ENCODE assay signal across 20 cellular contexts in the genomic region with DNA sequence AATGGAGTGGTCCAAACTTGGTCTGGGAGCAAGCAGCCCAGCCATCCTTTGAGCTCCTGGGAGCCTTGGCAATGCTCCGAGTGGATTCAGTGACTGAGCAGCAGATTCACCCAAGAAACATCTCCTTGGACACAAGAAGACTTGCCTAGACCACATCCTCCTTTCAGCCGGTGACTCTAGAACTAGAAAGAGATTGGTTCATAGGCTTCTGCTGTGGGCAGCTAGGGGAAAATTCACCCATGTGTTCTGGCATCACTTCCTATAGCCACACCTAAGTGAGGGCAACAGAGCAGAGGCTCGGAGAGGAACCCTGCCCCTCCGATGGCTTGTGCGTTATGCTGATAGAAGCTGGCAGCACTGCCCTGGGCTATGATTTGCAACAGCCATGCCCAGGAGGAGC. TPM values are rescaled to one million over a fixed set of nuclear protein-coding genes. Genes with fewer than 3 reads are reported as not detected.
DNase-seq lines count a peak whose midpoint lies in the region; ATAC-seq, FAIRE-seq and TF ChIP-seq lines count a peak whose summit lies in the region.
"Had no signal": no experiment of that assay in that cellular context is flagged by ENCODE, and none has a peak within 500 bp of the region (broad histone marks: within the 10 kb centered on the region; RNA-seq: fewer than 3 reads in every experiment).

No MANE protein-coding gene starts in this region.

- H3K9ac ChIP-seq in K562 (ENCODE audit: insufficient read depth in 1 of 2, low read depth in 2 of 2, low read length in 2 of 2): no peak overlapping the region
- H3K9ac ChIP-seq: BLaER1 treated with 17β-estradiol and CSF1 and Interleukin-3, amounts not matched to agents 10 nM and 100 nM had no signal

- ATAC-seq in K562: no peak; the same call in 2 of the 3 replicates
- ATAC-seq in activated CD4-positive, alpha-beta T cell treated with anti-CD3 and anti-CD28 coated beads for 36 hours: no peak
- no peak for ATAC-seq in HG03457 (IDR thresholded peaks at IDR 0.05; ENCODE audit: unreplicated experiment)
- ATAC-seq: GM23338 had no signal

- H3K27me3 ChIP-seq in K562 (ENCODE audit: control insufficient read depth in 2 of 2, insufficient read depth in 2 of 2, low read length in 2 of 2): no peaks in the 10 kb centered on the region
- H3K27me3 ChIP-seq in tibial nerve: no peaks in the 10 kb centered on the region

- no peak for FAIRE-seq in K562 (lab: Jason Lieb, UNC)

- no peak overlapping the region for H2AFZ ChIP-seq in K562 (ENCODE audit: low read depth, low read length)
- H2AFZ ChIP-seq: GM23338 had no signal

- in situ Hi-C loops in GM13977 (cut with MboI; ENCODE audit: low pct_unique_long_range_greater_than_20kb, low sequenced_read_pairs, unreplicated experiment): no loop called here
- in situ Hi-C loops in K562 (cut with MboI): no loop called here

- no peaks in the 10 kb centered on the region for H3K79me2 ChIP-seq in K562 (ENCODE audit: control insufficient read depth, insufficient read depth, low read length)

- no peaks in the 10 kb centered on the region for H3K27me3 Mint-ChIP-seq in T-helper 1 cell treated with Interleukin-12 subunit alpha and Interleukin-12 subunit beta and Interleukin-4 antibody, amounts not matched to agents 30 μg/mL and 1 μg/mL, for 36 hours (ENCODE audit: low read depth)
- H3K27me3 Mint-ChIP-seq in activated CD4-positive, alpha-beta T cell treated with anti-CD3 and anti-CD28 coated beads for 36 hours: no peaks in the 10 kb centered on the region
- H3K27me3 Mint-ChIP-seq: CD4-positive, CD25-positive, alpha-beta regulatory T cell had no signal

- TF ChIP-seq POLR2A in K562 (conservative IDR thresholded peaks at IDR 0.05) (0 out of 2 replicates have a peak, but pooled peaks have one; percentile 34), tibial nerve (IDR thresholded peaks at IDR 0.05) (no peak)

- TF ChIP-seq EP300 in K562 (IDR thresholded peaks at IDR 0.05; ENCODE audit: low read length) (no peak), tibial nerve (IDR thresholded peaks at IDR 0.05) (no peak)

- no peak for DNase-seq in T-helper 1 cell
- DNase-seq in EH (ENCODE audit: low read depth): peak; percentile 9
- DNase-seq in GM13977 (ENCODE audit: low spot score): peak; percentile 5
- DNase-seq in K562 (ENCODE audit: extremely low read depth in 1 of 4, low spot score in 3 of 4): no peak
- no peak for DNase-seq in activated CD4-positive, alpha-beta T cell treated with anti-CD3 and anti-CD28 coated beads for 36 hours
- no peak for DNase-seq in tibial nerve (ENCODE audit: low spot score in 2 of 2)
- DNase-seq: Calu3; CD4-positive, CD25-positive, alpha-beta regulatory T cell; DMS 273 treated with DMSO at 0.1 percent for 48 hours; GDM1; H7; IMR-90 had no signal

- no peak overlapping the region for H3K27ac ChIP-seq in K562 (ENCODE audit: extremely low read depth, low read depth, low read length)
- no peak overlapping the region for H3K27ac ChIP-seq in tibial nerve
- H3K27ac ChIP-seq: 22Rv1; BLaER1 treated with 17β-estradiol and CSF1 and Interleukin-3, amounts not matched to agents 10 nM and 100 nM had no signal

- H4K20me1 ChIP-seq in K562 (replicated peaks; ENCODE audit: control insufficient read depth, insufficient read depth, low read length): no peaks in the 10 kb centered on the region

- no peaks in the 10 kb centered on the region for H3K9me1 ChIP-seq in K562 (ENCODE audit: control insufficient read depth, insufficient read depth, low read length)

- H3K9me3 ChIP-seq in K562 (replicated peaks; ENCODE audit: control insufficient read depth, insufficient read depth, low read depth, low read length): no peaks in the 10 kb centered on the region
- no peaks in the 10 kb centered on the region for H3K9me3 ChIP-seq in tibial nerve

- H3K4me3 ChIP-seq in K562: no peak overlapping the region
- no peak overlapping the region for H3K4me3 ChIP-seq in tibial nerve
- H3K4me3 ChIP-seq: BLaER1 treated with 17β-estradiol and CSF1 and Interleukin-3, amounts not matched to agents 10 nM and 100 nM; GM23338 had no signal

- TF ChIP-seq RAD21 in K562 (CRISPR knock-in tag; conservative IDR thresholded peaks at IDR 0.05 in 1 of 2, IDR thresholded peaks at IDR 0.05 in 1 of 2): no peak

- POLR2A ChIA-PET in K562 (lab: Yijun Ruan, JAX): interaction anchor here (0.7 to 1.0 kb wide), 2 partner anchors 9 to 39 kb away, joined by 4 to 5 read pairs; no protein-coding TSS in a partner anchor
- POLR2A ChIA-PET in activated CD4-positive, alpha-beta T cell treated with anti-CD3 and anti-CD28 coated beads for 36 hours (lab: Charles Lee): no interaction called here

- intact Hi-C loops in K562 (cut with micrococcal nuclease): no loop called here
- intact Hi-C loops in activated CD4-positive, alpha-beta T cell treated with anti-CD3 and anti-CD28 coated beads for 36 hours (cut with DNase I, micrococcal nuclease): no loop called here

- CTCF ChIA-PET in K562 (lab: Yijun Ruan, JAX; ENCODE audit: low intra/inter-chr PET ratio): no interaction called here
- CTCF ChIA-PET in activated CD4-positive, alpha-beta T cell treated with anti-CD3 and anti-CD28 coated beads for 36 hours (lab: Charles Lee): interaction anchor here (0.6 kb wide), 2 partner anchors 46 to 1247 kb away, joined by 3 read pairs; no protein-coding TSS in a partner anchor

- no TSS peak for BruUV-seq in K562 (replicated peaks; lab: Mats Ljungman, UMichigan)

- peak overlapping the region; percentile 26 for H3K27ac Mint-ChIP-seq in T-helper 1 cell treated with Interleukin-12 subunit alpha and Interleukin-12 subunit beta and Interleukin-4 antibody, amounts not matched to agents 30 μg/mL and 1 μg/mL, for 36 hours
- no peak overlapping the region for H3K27ac Mint-ChIP-seq in activated CD4-positive, alpha-beta T cell treated with anti-CD3 and anti-CD28 coated beads for 36 hours
- H3K27ac Mint-ChIP-seq: GM23338 had no signal

- H3K4me2 ChIP-seq in K562 (ENCODE audit: insufficient read depth, low read length): no peak overlapping the region
- H3K4me2 ChIP-seq: BLaER1 treated with 17β-estradiol and CSF1 and Interleukin-3, amounts not matched to agents 10 nM and 100 nM; GM23338 had no signal

- no peak overlapping the region for H3K4me3 Mint-ChIP-seq in T-helper 1 cell treated with Interleukin-12 subunit alpha and Interleukin-12 subunit beta and Interleukin-4 antibody, amounts not matched to agents 30 μg/mL and 1 μg/mL, for 36 hours
- H3K4me3 Mint-ChIP-seq in activated CD4-positive, alpha-beta T cell treated with anti-CD3 and anti-CD28 coated beads for 36 hours: no peak overlapping the region
- H3K4me3 Mint-ChIP-seq: CD4-positive, CD25-positive, alpha-beta regulatory T cell; GM23338 had no signal

- no peak for TF ChIP-seq CTCF in GM13977 (IDR thresholded peaks at IDR 0.05; ENCODE audit: extremely low read depth, insufficient read depth, missing control alignments)
- no peak for TF ChIP-seq CTCF in K562 (IDR thresholded peaks at IDR 0.05 in 2 of 3, conservative IDR thresholded peaks at IDR 0.05 in 1 of 3; ENCODE audit: insufficient read depth in 2 of 3, low read depth in 1 of 3, low read length in 3 of 3)
- TF ChIP-seq CTCF in tibial nerve (IDR thresholded peaks at IDR 0.05): no peak

- peaks cover 7% of the 10 kb centered on the region for H3K4me1 Mint-ChIP-seq in T-helper 1 cell treated with Interleukin-12 subunit alpha and Interleukin-12 subunit beta and Interleukin-4 antibody, amounts not matched to agents 30 μg/mL and 1 μg/mL, for 36 hours (ENCODE audit: low read depth)
- H3K4me1 Mint-ChIP-seq in activated CD4-positive, alpha-beta T cell treated with anti-CD3 and anti-CD28 coated beads for 36 hours: peaks cover 3% of the 10 kb centered on the region

- H3K36me3 Mint-ChIP-seq in T-helper 1 cell treated with Interleukin-12 subunit alpha and Interleukin-12 subunit beta and Interleukin-4 antibody, amounts not matched to agents 30 μg/mL and 1 μg/mL, for 36 hours (ENCODE audit: low read depth): peaks cover 23% of the 10 kb centered on the region
- peaks cover 26% of the 10 kb centered on the region for H3K36me3 Mint-ChIP-seq in activated CD4-positive, alpha-beta T cell treated with anti-CD3 and anti-CD28 coated beads for 36 hours (ENCODE audit: low read depth)

- WGBS in K562 (ENCODE audit: insufficient coverage, low coverage, missing lambda C conversion rate): 90% methylated on average over 4 of the region's 5 CpGs
- WGBS in tibial nerve, 2 donors: 85% methylated on average over 5 of the region's 5 CpGs; no CpG with 5 or more reads in 1 of the 2 donors

- H3K36me3 ChIP-seq in K562 (ENCODE audit: control insufficient read depth, insufficient read depth, low read length) (peaks cover 55% of the 10 kb centered on the region; the same call in 2 of the 3 replicates), tibial nerve (peaks cover 0 to 60% (median 0%) of the 10 kb centered on the region in 3 donors)

- no peaks in the 10 kb centered on the region for H3K9me3 Mint-ChIP-seq in T-helper 1 cell treated with Interleukin-12 subunit alpha and Interleukin-12 subunit beta and Interleukin-4 antibody, amounts not matched to agents 30 μg/mL and 1 μg/mL, for 36 hours
- no peaks in the 10 kb centered on the region for H3K9me3 Mint-ChIP-seq in activated CD4-positive, alpha-beta T cell treated with anti-CD3 and anti-CD28 coated beads for 36 hours (ENCODE audit: low read depth)
- H3K9me3 Mint-ChIP-seq: CD4-positive, CD25-positive, alpha-beta regulatory T cell; GM23338 had no signal

- H3K4me1 ChIP-seq in K562 (replicated peaks in 1 of 2; ENCODE audit: control insufficient read depth in 2 of 2, insufficient read depth in 2 of 2, low read length in 2 of 2) (no peaks in the 10 kb centered on the region; a peak in 1 of 5 replicates), tibial nerve (no peaks in the 10 kb centered on the region)
- H3K4me1 ChIP-seq: BLaER1 treated with 17β-estradiol and CSF1 and Interleukin-3, amounts not matched to agents 10 nM and 100 nM had no signal

RNA-seq across cellular contexts. Expression of a gene that starts 16.0 kb away (rescaled TPM):
- 32.0 and 37.4 TPM in 2 replicates for total RNA-seq in K562 (2011; cell fraction: chromatin; rRNA removed; ENCODE audit: low replicate concordance)
- 18.6 and 21.2 TPM in 2 replicates for total RNA-seq in K562 (2011; cell fraction: nucleolus; rRNA removed)
- 29.5 and 33.1 TPM in 2 replicates for total RNA-seq in K562 (2011; cell fraction: nucleoplasm; rRNA removed)
- total RNA-seq in K562 (2014; rRNA removed): 7.8 and 10.0 TPM in 2 replicates
- 8.7 and 9.1 TPM in 2 replicates for total RNA-seq in K562 (2014; rRNA removed; fragmentation: Illumina TruSeq; extraction: Trizol)
- total RNA-seq in K562 (2015; rRNA removed; fragmentation: Illumina TruSeq; extraction: Trizol): 12.3 and 12.5 TPM in 2 replicates
- 16.9 and 19.1 TPM in 2 replicates for total RNA-seq in K562 (2021)
- polyA plus RNA-seq in K562 (2011; rRNA removed): 15.3 and 16.9 TPM in 2 replicates
- 14.6 and 17.9 TPM in 2 replicates for polyA plus RNA-seq in K562 (2011; cell fraction: cytosol; rRNA removed)
- polyA plus RNA-seq in K562 (2011; cell fraction: nucleus; rRNA removed): 25.4 and 33.4 TPM in 2 replicates
- polyA plus RNA-seq in K562 (2012): 12.2 and 20.2 TPM in 2 replicates
- polyA plus RNA-seq in K562 (2014; fragmentation: Illumina TruSeq; extraction: Trizol): 15.0 and 17.4 TPM in 2 replicates
- polyA plus RNA-seq in K562 (2014; fragmentation: Nextera tagmentation; extraction: Ambion mirVana): 1 to 10 TPM; 2.1 to 3.1 TPM
- 12.0 and 13.6 TPM in 2 replicates for polyA plus RNA-seq in K562 (2014; rRNA removed)
- polyA minus RNA-seq in K562 (2011; rRNA and poly(A)+ RNA removed): 22.3 and 27.7 TPM in 2 replicates
- polyA minus RNA-seq in K562 (2011; cell fraction: cytosol; rRNA and poly(A)+ RNA removed): 11.3 and 14.6 TPM in 2 replicates
- polyA minus RNA-seq in K562 (2011; cell fraction: nucleus; rRNA and poly(A)+ RNA removed): 9.7 and 13.0 TPM in 2 replicates
- total RNA-seq in activated CD4-positive, alpha-beta T cell treated with anti-CD3 and anti-CD28 coated beads for 36 hours: 10 to 100 TPM; 11.5 to 13.4 TPM
- 10 to 100 TPM; 11.8 to 15.9 (median 12.6) TPM for total RNA-seq in tibial nerve

RNA-seq across cellular contexts. Expression of a gene that starts 28.4 kb away (rescaled TPM):
- not detected in 2 replicates for total RNA-seq in K562 (2011; cell fraction: chromatin; rRNA removed; ENCODE audit: low replicate concordance)
- total RNA-seq in K562 (2011; cell fraction: nucleolus; rRNA removed): not detected in 2 replicates
- not detected in 2 replicates for total RNA-seq in K562 (2011; cell fraction: nucleoplasm; rRNA removed)
- total RNA-seq in K562 (2014; rRNA removed): not detected in 2 replicates
- total RNA-seq in K562 (2014; rRNA removed; fragmentation: Illumina TruSeq; extraction: Trizol): not detected in 2 replicates
- total RNA-seq in K562 (2015; rRNA removed; fragmentation: Illumina TruSeq; extraction: Trizol): not detected in 2 replicates
- not detected in 2 replicates for total RNA-seq in K562 (2021)
- not detected in 2 replicates for polyA plus RNA-seq in K562 (2011; rRNA removed)
- polyA plus RNA-seq in K562 (2011; cell fraction: cytosol; rRNA removed): not detected in 2 replicates
- polyA plus RNA-seq in K562 (2011; cell fraction: nucleus; rRNA removed): not detected in 2 replicates
- not detected in 2 replicates for polyA plus RNA-seq in K562 (2012)
- polyA plus RNA-seq in K562 (2014; fragmentation: Illumina TruSeq; extraction: Trizol): not detected in 2 replicates
- not detected for polyA plus RNA-seq in K562 (2014; fragmentation: Nextera tagmentation; extraction: Ambion mirVana)
- not detected in 2 replicates for polyA plus RNA-seq in K562 (2014; rRNA removed)
- not detected in 2 replicates for polyA minus RNA-seq in K562 (2011; rRNA and poly(A)+ RNA removed)
- polyA minus RNA-seq in K562 (2011; cell fraction: cytosol; rRNA and poly(A)+ RNA removed): not detected in 2 replicates
- not detected in 2 replicates for polyA minus RNA-seq in K562 (2011; cell fraction: nucleus; rRNA and poly(A)+ RNA removed)
- total RNA-seq in activated CD4-positive, alpha-beta T cell treated with anti-CD3 and anti-CD28 coated beads for 36 hours: not detected
- total RNA-seq in tibial nerve: under 1 TPM in 1 of 4 donors, not detected in 3; 0.59 TPM
- total RNA-seq: A673; Calu3; CD4-positive, CD25-positive, alpha-beta regulatory T cell; Daoy; H7; HT-29; IMR-90 had no signal
- polyA plus RNA-seq: CD4-positive, CD25-positive, alpha-beta regulatory T cell; IMR-90 had no signal

RNA-seq across cellular contexts. Expression of a gene that starts 51.2 kb away (rescaled TPM):
- total RNA-seq in K562 (2011; cell fraction: chromatin; rRNA removed; ENCODE audit: low replicate concordance): not detected in 2 replicates
- not detected in 2 replicates for total RNA-seq in K562 (2011; cell fraction: nucleolus; rRNA removed)
- not detected in 2 replicates for total RNA-seq in K562 (2011; cell fraction: nucleoplasm; rRNA removed)
- not detected in 2 replicates for total RNA-seq in K562 (2014; rRNA removed)
- not detected in 2 replicates for total RNA-seq in K562 (2014; rRNA removed; fragmentation: Illumina TruSeq; extraction: Trizol)
- total RNA-seq in K562 (2015; rRNA removed; fragmentation: Illumina TruSeq; extraction: Trizol): not detected in 2 replicates
- total RNA-seq in K562 (2021): not detected in 2 replicates
- polyA plus RNA-seq in K562 (2011; rRNA removed): not detected in 2 replicates
- not detected in 2 replicates for polyA plus RNA-seq in K562 (2011; cell fraction: cytosol; rRNA removed)
- polyA plus RNA-seq in K562 (2011; cell fraction: nucleus; rRNA removed): not detected in 2 replicates
- not detected in 2 replicates for polyA plus RNA-seq in K562 (2012)
- not detected in 2 replicates for polyA plus RNA-seq in K562 (2014; fragmentation: Illumina TruSeq; extraction: Trizol)
- not detected for polyA plus RNA-seq in K562 (2014; fragmentation: Nextera tagmentation; extraction: Ambion mirVana)
- 0.03 TPM in 1 of 2 replicates, not detected in the other for polyA plus RNA-seq in K562 (2014; rRNA removed)
- polyA minus RNA-seq in K562 (2011; rRNA and poly(A)+ RNA removed): not detected in 2 replicates
- polyA minus RNA-seq in K562 (2011; cell fraction: cytosol; rRNA and poly(A)+ RNA removed): not detected in 2 replicates
- not detected in 2 replicates for polyA minus RNA-seq in K562 (2011; cell fraction: nucleus; rRNA and poly(A)+ RNA removed)
- not detected for total RNA-seq in activated CD4-positive, alpha-beta T cell treated with anti-CD3 and anti-CD28 coated beads for 36 hours
- total RNA-seq in tibial nerve: not detected
- total RNA-seq: A673; Calu3; CD4-positive, CD25-positive, alpha-beta regulatory T cell; Daoy; GM23338; H7; HT-29; IMR-90 had no signal
- polyA plus RNA-seq: CD4-positive, CD25-positive, alpha-beta regulatory T cell; GM23338; IMR-90 had no signal

Comparison
In these comparisons a context has a peak if more than half of its experiments do, and no peak if none do; other contexts are left out.
1. DNase-seq: peak in EH (single experiment) and GM13977 (single experiment); none in T-helper 1 cell (0 of 5), K562 (0 of 4), activated CD4-positive, alpha-beta T cell treated with anti-CD3 and anti-CD28 coated beads for 36 hours (single experiment) and tibial nerve (0 of 2).